Comparison of ENCODE assay signal across 2 cellular contexts in the genomic region with DNA sequence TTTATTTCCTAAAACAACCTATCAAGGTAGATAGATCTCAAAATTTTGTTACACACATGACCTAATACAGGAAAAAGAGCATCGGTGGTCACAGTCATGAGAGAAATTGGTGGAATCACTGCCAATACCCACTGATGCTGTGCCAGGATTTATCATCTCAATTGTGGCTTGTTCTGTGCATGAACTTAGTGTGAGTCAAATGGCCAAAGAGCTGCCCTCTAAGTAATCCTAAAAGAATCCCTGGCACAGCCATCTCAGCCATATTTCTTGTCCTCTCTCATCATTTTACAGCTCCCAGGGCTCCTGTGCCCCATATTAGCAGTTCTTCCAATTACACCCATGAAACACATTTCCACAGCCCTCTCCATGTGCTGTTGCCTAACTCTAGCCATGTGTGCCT.
TF ChIP-seq lines count a peak whose summit lies in the region.

No MANE protein-coding gene starts in this region.

TF ChIP-seq in SK-N-SH, 30 proteins besides CTCF, POLR2A, EP300 and RAD21 (continued from another document):
- TF ChIP-seq, protein P1, sequence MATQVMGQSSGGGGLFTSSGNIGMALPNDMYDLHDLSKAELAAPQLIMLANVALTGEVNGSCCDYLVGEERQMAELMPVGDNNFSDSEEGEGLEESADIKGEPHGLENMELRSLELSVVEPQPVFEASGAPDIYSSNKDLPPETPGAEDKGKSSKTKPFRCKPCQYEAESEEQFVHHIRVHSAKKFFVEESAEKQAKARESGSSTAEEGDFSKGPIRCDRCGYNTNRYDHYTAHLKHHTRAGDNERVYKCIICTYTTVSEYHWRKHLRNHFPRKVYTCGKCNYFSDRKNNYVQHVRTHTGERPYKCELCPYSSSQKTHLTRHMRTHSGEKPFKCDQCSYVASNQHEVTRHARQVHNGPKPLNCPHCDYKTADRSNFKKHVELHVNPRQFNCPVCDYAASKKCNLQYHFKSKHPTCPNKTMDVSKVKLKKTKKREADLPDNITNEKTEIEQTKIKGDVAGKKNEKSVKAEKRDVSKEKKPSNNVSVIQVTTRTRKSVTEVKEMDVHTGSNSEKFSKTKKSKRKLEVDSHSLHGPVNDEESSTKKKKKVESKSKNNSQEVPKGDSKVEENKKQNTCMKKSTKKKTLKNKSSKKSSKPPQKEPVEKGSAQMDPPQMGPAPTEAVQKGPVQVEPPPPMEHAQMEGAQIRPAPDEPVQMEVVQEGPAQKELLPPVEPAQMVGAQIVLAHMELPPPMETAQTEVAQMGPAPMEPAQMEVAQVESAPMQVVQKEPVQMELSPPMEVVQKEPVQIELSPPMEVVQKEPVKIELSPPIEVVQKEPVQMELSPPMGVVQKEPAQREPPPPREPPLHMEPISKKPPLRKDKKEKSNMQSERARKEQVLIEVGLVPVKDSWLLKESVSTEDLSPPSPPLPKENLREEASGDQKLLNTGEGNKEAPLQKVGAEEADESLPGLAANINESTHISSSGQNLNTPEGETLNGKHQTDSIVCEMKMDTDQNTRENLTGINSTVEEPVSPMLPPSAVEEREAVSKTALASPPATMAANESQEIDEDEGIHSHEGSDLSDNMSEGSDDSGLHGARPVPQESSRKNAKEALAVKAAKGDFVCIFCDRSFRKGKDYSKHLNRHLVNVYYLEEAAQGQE (IDR thresholded peaks at IDR 0.05; ENCODE audit: low read depth, low read length), result no peak
- TF ChIP-seq MXI1 (IDR thresholded peaks at IDR 0.05; ENCODE audit: low read depth, low read length), result no peak
- TF ChIP-seq, protein P2, sequence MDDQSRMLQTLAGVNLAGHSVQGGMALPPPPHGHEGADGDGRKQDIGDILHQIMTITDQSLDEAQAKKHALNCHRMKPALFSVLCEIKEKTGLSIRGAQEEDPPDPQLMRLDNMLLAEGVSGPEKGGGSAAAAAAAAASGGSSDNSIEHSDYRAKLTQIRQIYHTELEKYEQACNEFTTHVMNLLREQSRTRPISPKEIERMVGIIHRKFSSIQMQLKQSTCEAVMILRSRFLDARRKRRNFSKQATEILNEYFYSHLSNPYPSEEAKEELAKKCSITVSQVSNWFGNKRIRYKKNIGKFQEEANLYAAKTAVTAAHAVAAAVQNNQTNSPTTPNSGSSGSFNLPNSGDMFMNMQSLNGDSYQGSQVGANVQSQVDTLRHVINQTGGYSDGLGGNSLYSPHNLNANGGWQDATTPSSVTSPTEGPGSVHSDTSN (IDR thresholded peaks at IDR 0.05), result peak; percentile 11; the same call in 1 of the 2 replicates
- no peak for TF ChIP-seq GATA2 (CRISPR knock-in tag; IDR thresholded peaks at IDR 0.05)
- TF ChIP-seq TCF12 (IDR thresholded peaks at IDR 0.05), result no peak
- TF ChIP-seq, protein P3, sequence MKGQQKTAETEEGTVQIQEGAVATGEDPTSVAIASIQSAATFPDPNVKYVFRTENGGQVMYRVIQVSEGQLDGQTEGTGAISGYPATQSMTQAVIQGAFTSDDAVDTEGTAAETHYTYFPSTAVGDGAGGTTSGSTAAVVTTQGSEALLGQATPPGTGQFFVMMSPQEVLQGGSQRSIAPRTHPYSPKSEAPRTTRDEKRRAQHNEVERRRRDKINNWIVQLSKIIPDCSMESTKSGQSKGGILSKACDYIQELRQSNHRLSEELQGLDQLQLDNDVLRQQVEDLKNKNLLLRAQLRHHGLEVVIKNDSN (IDR thresholded peaks at IDR 0.05; ENCODE audit: borderline replicate concordance, low read depth), result no peak
- TF ChIP-seq JUND (IDR thresholded peaks at IDR 0.05), result no peak
- TF ChIP-seq SMC3 (IDR thresholded peaks at IDR 0.05; ENCODE audit: low read depth, low read length), result no peak
- TF ChIP-seq GABPA (IDR thresholded peaks at IDR 0.05; ENCODE audit: low read depth), result no peak
- TF ChIP-seq RFX5 (IDR thresholded peaks at IDR 0.05; ENCODE audit: low read length), result no peak
- no peak for TF ChIP-seq FOXM1 (IDR thresholded peaks at IDR 0.05; ENCODE audit: low read depth)
- TF ChIP-seq NRF1 (IDR thresholded peaks at IDR 0.05; ENCODE audit: low read depth, low read length), result no peak
- no peak for TF ChIP-seq FOXJ3 (CRISPR knock-in tag; IDR thresholded peaks at IDR 0.05)

TF ChIP-seq in SK-N-SH treated with all-trans-retinoic acid at 6 μM for 48 hours, 23 proteins besides CTCF, POLR2A, EP300 and RAD21 (continued from another document):
- TF ChIP-seq ZNF70 (CRISPR knock-in tag; IDR thresholded peaks at IDR 0.05) (no peak), TCF4 (CRISPR knock-in tag; IDR thresholded peaks at IDR 0.05; ENCODE audit: borderline replicate concordance) (no peak), PPARA (CRISPR knock-in tag; IDR thresholded peaks at IDR 0.05; ENCODE audit: borderline replicate concordance) (no peak), ZNF565 (CRISPR knock-in tag; conservative IDR thresholded peaks at IDR 0.05; ENCODE audit: low read depth) (no peak)
- TF ChIP-seq, protein P4, sequence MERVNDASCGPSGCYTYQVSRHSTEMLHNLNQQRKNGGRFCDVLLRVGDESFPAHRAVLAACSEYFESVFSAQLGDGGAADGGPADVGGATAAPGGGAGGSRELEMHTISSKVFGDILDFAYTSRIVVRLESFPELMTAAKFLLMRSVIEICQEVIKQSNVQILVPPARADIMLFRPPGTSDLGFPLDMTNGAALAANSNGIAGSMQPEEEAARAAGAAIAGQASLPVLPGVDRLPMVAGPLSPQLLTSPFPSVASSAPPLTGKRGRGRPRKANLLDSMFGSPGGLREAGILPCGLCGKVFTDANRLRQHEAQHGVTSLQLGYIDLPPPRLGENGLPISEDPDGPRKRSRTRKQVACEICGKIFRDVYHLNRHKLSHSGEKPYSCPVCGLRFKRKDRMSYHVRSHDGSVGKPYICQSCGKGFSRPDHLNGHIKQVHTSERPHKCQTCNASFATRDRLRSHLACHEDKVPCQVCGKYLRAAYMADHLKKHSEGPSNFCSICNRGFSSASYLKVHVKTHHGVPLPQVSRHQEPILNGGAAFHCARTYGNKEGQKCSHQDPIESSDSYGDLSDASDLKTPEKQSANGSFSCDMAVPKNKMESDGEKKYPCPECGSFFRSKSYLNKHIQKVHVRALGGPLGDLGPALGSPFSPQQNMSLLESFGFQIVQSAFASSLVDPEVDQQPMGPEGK (CRISPR knock-in tag; IDR thresholded peaks at IDR 0.05; ENCODE audit: borderline replicate concordance), result no peak
